24 cellular contexts compared by ENCODE assay signal in the genomic region with DNA sequence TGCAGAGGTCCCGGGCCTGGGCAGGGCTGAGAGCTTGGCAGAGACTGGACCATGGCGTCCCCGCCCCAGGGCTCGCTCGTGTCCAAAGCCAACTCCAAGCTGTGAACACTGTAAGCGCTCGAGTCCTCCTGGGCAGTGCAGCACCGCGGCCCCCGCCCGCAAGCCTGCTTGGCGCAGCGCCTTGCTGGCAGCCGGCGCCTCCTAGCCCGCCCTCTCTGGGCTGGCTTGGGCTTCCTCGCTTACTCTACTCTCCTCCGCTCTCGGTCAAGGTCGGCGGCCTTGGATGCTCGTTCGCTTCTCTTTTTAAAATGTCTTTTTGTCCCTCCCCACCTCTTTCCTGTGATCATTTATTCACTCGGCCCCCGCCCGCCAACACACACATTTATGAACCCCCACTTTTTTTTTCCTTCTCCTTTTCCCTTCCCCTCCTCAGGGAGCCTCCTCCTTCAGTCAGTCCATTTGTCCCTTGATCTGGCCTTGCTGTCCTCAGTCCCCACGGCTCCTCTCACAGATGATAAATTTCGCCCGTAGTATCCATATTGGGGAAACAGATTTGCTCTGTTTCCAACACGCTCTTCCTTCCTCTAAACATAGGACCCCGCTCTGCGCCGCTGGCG. TPM values are rescaled to one million over a fixed set of nuclear protein-coding genes. Genes with fewer than 3 reads are reported as not detected.
DNase-seq lines count a peak whose midpoint lies in the region; TF ChIP-seq lines count a peak whose summit lies in the region.
"Had no signal": no experiment of that assay in that cellular context is flagged by ENCODE, and none has a peak within 500 bp of the region (broad histone marks: within the 10 kb centered on the region; RNA-seq: fewer than 3 reads in every experiment).

No MANE protein-coding gene starts in this region.

- intact Hi-C loops in adrenal gland (cut with DNase I) = no loop called here

- no peaks in the 10 kb centered on the region for H3K79me2 ChIP-seq in neural cell (replicated peaks; ENCODE audit: insufficient read depth, low read length)

- TF ChIP-seq POLR2A in adrenal gland (IDR thresholded peaks at IDR 0.05) = no peak

- H3K4me1 Mint-ChIP-seq in IgD-negative memory B cell (peaks cover 23 to 29% (median 27%) of the 10 kb centered on the region in 3 donors), endodermal cell (peaks cover 6% of the 10 kb centered on the region)

- no peak for TF ChIP-seq CTCF in endodermal cell (conservative IDR thresholded peaks at IDR 0.05)
- no peak for TF ChIP-seq CTCF in neural cell (IDR thresholded peaks at IDR 0.05; ENCODE audit: poor library complexity, severe bottlenecking)
- TF ChIP-seq CTCF in adrenal gland (IDR thresholded peaks at IDR 0.05) = no peak

- no peak for TF ChIP-seq EP300 in neural cell (conservative IDR thresholded peaks at IDR 0.05; ENCODE audit: poor library complexity, severe bottlenecking)

- H3K36me3 Mint-ChIP-seq in IgD-negative memory B cell (peaks cover 4% of the 10 kb centered on the region), endodermal cell (ENCODE audit: low read depth) (no peaks in the 10 kb centered on the region)

- H3K27ac Mint-ChIP-seq in IgD-negative memory B cell = peak overlapping the region in 1 of 3 donors; percentile 4
- no peak overlapping the region for H3K27ac Mint-ChIP-seq in endodermal cell
- H3K27ac Mint-ChIP-seq: activated CD4-positive, alpha-beta T cell treated with anti-CD3 and anti-CD28 coated beads for 36 hours; activated T-cell treated with anti-CD3 and anti-CD28 coated beads, Interleukin-2, amount 50 U/mL, for 72 hours had no signal

- H4K20me1 ChIP-seq in neural cell (ENCODE audit: insufficient read depth) = no peaks in the 10 kb centered on the region

- no peak overlapping the region for H3K9ac ChIP-seq in endodermal cell (ENCODE audit: extremely low read depth, low read length, poor library complexity, severe bottlenecking)
- H3K9ac ChIP-seq in neural cell (ENCODE audit: low read length) = no peak overlapping the region

- no peak overlapping the region for H3K4me2 ChIP-seq in neural cell (ENCODE audit: low read length)
- H3K4me2 ChIP-seq: A549 had no signal

- H3F3A ChIP-seq in neural cell (ENCODE audit: insufficient read depth, low read length, poor library complexity, severe bottlenecking) = no peaks in the 10 kb centered on the region

- H3K4me3 ChIP-seq in endodermal cell (ENCODE audit: low read length) = no peak overlapping the region
- peak overlapping the region; percentile 57 for H3K4me3 ChIP-seq in neural cell (ENCODE audit: low read length)
- no peak overlapping the region for H3K4me3 ChIP-seq in adrenal gland
- H3K4me3 ChIP-seq: A549, HAP-1 had no signal

- TF ChIP-seq RAD21 in neural cell (conservative IDR thresholded peaks at IDR 0.05) = no peak

- no peak overlapping the region for H3K27ac ChIP-seq in endodermal cell (ENCODE audit: low read depth, low read length)
- no peak overlapping the region for H3K27ac ChIP-seq in neural cell (ENCODE audit: low read length)
- H3K27ac ChIP-seq in adrenal gland = no peak overlapping the region
- H3K27ac ChIP-seq: A549 had no signal

- H3K27me3 ChIP-seq in endodermal cell (ENCODE audit: control insufficient read depth, insufficient read depth, low read length, poor library complexity, severe bottlenecking) = peaks cover 100% of the 10 kb centered on the region
- peaks cover 99% of the 10 kb centered on the region for H3K27me3 ChIP-seq in neural cell (ENCODE audit: insufficient read depth, low read depth, low read length)
- H3K27me3 ChIP-seq in adrenal gland = peaks cover 94% of the 10 kb centered on the region

- H3K9me2 ChIP-seq in neural cell (ENCODE audit: insufficient read depth, low read length) = no peaks in the 10 kb centered on the region

- H3K9me3 Mint-ChIP-seq in IgD-negative memory B cell (peaks cover 0 to 12% (median 0%) of the 10 kb centered on the region in 3 donors), endodermal cell (no peaks in the 10 kb centered on the region)
- H3K9me3 Mint-ChIP-seq: activated T-cell treated with anti-CD3 and anti-CD28 coated beads, Interleukin-2, amount 50 U/mL, for 72 hours had no signal

- H3K4me3 Mint-ChIP-seq in IgD-negative memory B cell (peak overlapping the region in 3 of 4 donors; percentile 4 to 52 (median 27)), endodermal cell (no peak overlapping the region)
- H3K4me3 Mint-ChIP-seq: activated CD4-positive, alpha-beta T cell treated with anti-CD3 and anti-CD28 coated beads for 36 hours; activated T-cell treated with anti-CD3 and anti-CD28 coated beads, Interleukin-2, amount 50 U/mL, for 72 hours had no signal

- H3K27me3 Mint-ChIP-seq in IgD-negative memory B cell (peaks cover 67% of the 10 kb centered on the region), endodermal cell (ENCODE audit: insufficient read depth) (peaks cover 98% of the 10 kb centered on the region)

- H3K4me1 ChIP-seq in endodermal cell (ENCODE audit: control insufficient read depth, insufficient read depth, low read length) = no peaks in the 10 kb centered on the region
- H3K4me1 ChIP-seq in adrenal gland (replicated peaks in 1 of 2) = peaks cover 5 to 33% of the 10 kb centered on the region in 2 donors
- H3K4me1 ChIP-seq: A549, HAP-1 had no signal

- no peak overlapping the region for H2AFZ ChIP-seq in neural cell (ENCODE audit: low read depth, low read length)

- WGBS in endodermal cell (ENCODE audit: insufficient coverage in 1 of 2, insufficient read length in 1 of 2), 2 experiments = 4 to 8% methylated on average over 15 to 34 of the region's 34 CpGs
- 3 to 7% (median 5%) methylated on average over 28 to 34 of the region's 34 CpGs for WGBS in adrenal gland, 4 donors

- H3K36me3 ChIP-seq in endodermal cell (ENCODE audit: control insufficient read depth, insufficient read depth, low read length) = no peaks in the 10 kb centered on the region
- no peaks in the 10 kb centered on the region for H3K36me3 ChIP-seq in neural cell (ENCODE audit: insufficient read depth, low read length)
- H3K36me3 ChIP-seq in adrenal gland (replicated peaks in 1 of 2) = no peaks in the 10 kb centered on the region
- H3K36me3 ChIP-seq: HAP-1 had no signal

- DNase-seq in NCI-H748 (lab: John Stamatoyannopoulos, UW; ENCODE audit: unreplicated experiment) (peak; percentile 59), NCI-H748 treated with DMSO at 0.1 percent for 48 hours (lab: John Stamatoyannopoulos, UW) (no peak), endodermal cell (peak; percentile 59), GM03348 (ENCODE audit: low spot score) (no peak), NCI-H1092 (lab: John Stamatoyannopoulos, UW) (no peak), adrenal gland (no peak)
- DNase-seq: activated naive CD4-positive, alpha-beta T cell treated with anti-CD3 and anti-CD28 coated beads, Interleukin-2, amount 50 U/mL, for 16 hours; activated T-cell treated with anti-CD3 and anti-CD28 coated beads, Interleukin-2, amount 50 U/mL, for 72 hours; KG1; kidney glomerular epithelial cell; mesenchymal stem cell; NCI-H146; NCI-H2171; NCI-H82; OCI-M1; substantia nigra had no signal

- H3K9me3 ChIP-seq in endodermal cell (ENCODE audit: control insufficient read depth, low read length) (peaks cover 6% of the 10 kb centered on the region), neural cell (ENCODE audit: low read length) (no peaks in the 10 kb centered on the region), adrenal gland (replicated peaks in 1 of 3) (no peaks in the 10 kb centered on the region)
- H3K9me3 ChIP-seq: A549, HAP-1 had no signal

TF ChIP-seq in neural cell, 6 proteins besides CTCF, POLR2A, EP300 and RAD21:
- TF ChIP-seq TAF1 (IDR thresholded peaks at IDR 0.05; ENCODE audit: low read depth) = no peak
- no peak for TF ChIP-seq MXI1 (conservative IDR thresholded peaks at IDR 0.05; ENCODE audit: poor library complexity, severe bottlenecking)
- TF ChIP-seq SMC3 (conservative IDR thresholded peaks at IDR 0.05; ENCODE audit: poor library complexity) = no peak
- TF ChIP-seq POLR2AphosphoS5 (IDR thresholded peaks at IDR 0.05) = no peak
- TF ChIP-seq, protein P1, sequence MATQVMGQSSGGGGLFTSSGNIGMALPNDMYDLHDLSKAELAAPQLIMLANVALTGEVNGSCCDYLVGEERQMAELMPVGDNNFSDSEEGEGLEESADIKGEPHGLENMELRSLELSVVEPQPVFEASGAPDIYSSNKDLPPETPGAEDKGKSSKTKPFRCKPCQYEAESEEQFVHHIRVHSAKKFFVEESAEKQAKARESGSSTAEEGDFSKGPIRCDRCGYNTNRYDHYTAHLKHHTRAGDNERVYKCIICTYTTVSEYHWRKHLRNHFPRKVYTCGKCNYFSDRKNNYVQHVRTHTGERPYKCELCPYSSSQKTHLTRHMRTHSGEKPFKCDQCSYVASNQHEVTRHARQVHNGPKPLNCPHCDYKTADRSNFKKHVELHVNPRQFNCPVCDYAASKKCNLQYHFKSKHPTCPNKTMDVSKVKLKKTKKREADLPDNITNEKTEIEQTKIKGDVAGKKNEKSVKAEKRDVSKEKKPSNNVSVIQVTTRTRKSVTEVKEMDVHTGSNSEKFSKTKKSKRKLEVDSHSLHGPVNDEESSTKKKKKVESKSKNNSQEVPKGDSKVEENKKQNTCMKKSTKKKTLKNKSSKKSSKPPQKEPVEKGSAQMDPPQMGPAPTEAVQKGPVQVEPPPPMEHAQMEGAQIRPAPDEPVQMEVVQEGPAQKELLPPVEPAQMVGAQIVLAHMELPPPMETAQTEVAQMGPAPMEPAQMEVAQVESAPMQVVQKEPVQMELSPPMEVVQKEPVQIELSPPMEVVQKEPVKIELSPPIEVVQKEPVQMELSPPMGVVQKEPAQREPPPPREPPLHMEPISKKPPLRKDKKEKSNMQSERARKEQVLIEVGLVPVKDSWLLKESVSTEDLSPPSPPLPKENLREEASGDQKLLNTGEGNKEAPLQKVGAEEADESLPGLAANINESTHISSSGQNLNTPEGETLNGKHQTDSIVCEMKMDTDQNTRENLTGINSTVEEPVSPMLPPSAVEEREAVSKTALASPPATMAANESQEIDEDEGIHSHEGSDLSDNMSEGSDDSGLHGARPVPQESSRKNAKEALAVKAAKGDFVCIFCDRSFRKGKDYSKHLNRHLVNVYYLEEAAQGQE (IDR thresholded peaks at IDR 0.05; ENCODE audit: borderline replicate concordance) = no peak
- TF ChIP-seq EZH2 (IDR thresholded peaks at IDR 0.05; ENCODE audit: borderline replicate concordance, insufficient read depth, low read length, poor library complexity, severe bottlenecking) = no peak

RNA-seq across cellular contexts. Expression of a gene that starts 1.9 kb away (rescaled TPM):
- polyA plus RNA-seq in IgD-negative memory B cell (not detected), neural cell (not detected in 2 replicates), adrenal gland (not detected)
- total RNA-seq in endodermal cell (not detected), adrenal gland (not detected)
- 5.7 TPM for polyA plus RNA-seq in endodermal cell (2013, experiment 1 of 2)
- 4.6 TPM for polyA plus RNA-seq in endodermal cell (2013, experiment 2 of 2)
- polyA minus RNA-seq in neural cell = not detected in 2 replicates
- total RNA-seq: activated CD4-positive, alpha-beta T cell treated with anti-CD3 and anti-CD28 coated beads for 36 hours; activated T-cell treated with anti-CD3 and anti-CD28 coated beads, Interleukin-2, amount 50 U/mL, for 72 hours; glomerular endothelial cell; naive thymus-derived CD8-positive, alpha-beta T cell had no signal
- polyA plus RNA-seq: A549; BJ; naive thymus-derived CD8-positive, alpha-beta T cell had no signal

Comparison
In these comparisons a context has a peak if more than half of its experiments do, and no peak if none do; other contexts are left out.
1. DNase-seq: peak in NCI-H748 (single experiment) and endodermal cell (single experiment); none in NCI-H748 treated with DMSO at 0.1 percent for 48 hours (single experiment), GM03348 (single experiment), NCI-H1092 (single experiment) and adrenal gland (0 of 7).